In genomic region chr1:23013657-23014056, GRCh38 we compare ENCODE assay signal across 1 cellular context.
A peak's percentile ranks its signal among the peaks of the same experiment; 100 is the strongest.
TF ChIP-seq lines count a peak whose summit lies in the region.

No MANE protein-coding gene starts in this region.

TF ChIP-seq in K562, 482 proteins besides CTCF, POLR2A, EP300 and RAD21:
- no peak for TF ChIP-seq JUND (IDR thresholded peaks at IDR 0.05; ENCODE audit: borderline replicate concordance, low read depth, low read length)
- TF ChIP-seq JUND (tag; IDR thresholded peaks at IDR 0.05; ENCODE audit: borderline replicate concordance, low read depth, low read length) = no peak
- no peak for TF ChIP-seq HMG20B (CRISPR knock-in tag; IDR thresholded peaks at IDR 0.05)
- peak; percentile 89 for TF ChIP-seq RFX1 (IDR thresholded peaks at IDR 0.05)
